In the genomic region with DNA sequence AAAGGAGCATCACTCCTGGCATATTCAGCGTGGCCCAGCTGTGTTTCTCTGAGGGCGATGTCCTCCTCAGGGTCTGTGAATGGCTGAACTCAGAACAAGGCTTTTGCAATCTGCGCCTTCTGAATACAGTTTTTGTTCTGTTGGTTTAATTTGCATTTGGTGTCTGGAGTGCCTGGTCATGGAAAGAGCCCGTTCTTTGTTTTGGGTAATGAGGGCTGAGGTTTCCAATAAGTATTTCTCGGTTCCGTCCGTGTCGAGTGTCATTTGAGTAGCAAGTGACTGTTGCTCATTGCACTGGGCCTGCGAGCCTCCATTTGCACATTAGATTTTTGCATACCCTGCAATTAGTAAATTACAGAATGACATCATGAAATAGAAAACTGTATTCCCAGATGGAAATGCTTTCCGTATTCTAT, we compare ENCODE assay signal across 1 cellular context.
TF ChIP-seq lines count a peak whose summit lies in the region.

No MANE protein-coding gene starts in this region.

TF ChIP-seq in SK-N-SH treated with all-trans-retinoic acid at 6 μM for 48 hours, 23 proteins besides CTCF, POLR2A, EP300 and RAD21 (continued from another document):
- TF ChIP-seq, protein P1, sequence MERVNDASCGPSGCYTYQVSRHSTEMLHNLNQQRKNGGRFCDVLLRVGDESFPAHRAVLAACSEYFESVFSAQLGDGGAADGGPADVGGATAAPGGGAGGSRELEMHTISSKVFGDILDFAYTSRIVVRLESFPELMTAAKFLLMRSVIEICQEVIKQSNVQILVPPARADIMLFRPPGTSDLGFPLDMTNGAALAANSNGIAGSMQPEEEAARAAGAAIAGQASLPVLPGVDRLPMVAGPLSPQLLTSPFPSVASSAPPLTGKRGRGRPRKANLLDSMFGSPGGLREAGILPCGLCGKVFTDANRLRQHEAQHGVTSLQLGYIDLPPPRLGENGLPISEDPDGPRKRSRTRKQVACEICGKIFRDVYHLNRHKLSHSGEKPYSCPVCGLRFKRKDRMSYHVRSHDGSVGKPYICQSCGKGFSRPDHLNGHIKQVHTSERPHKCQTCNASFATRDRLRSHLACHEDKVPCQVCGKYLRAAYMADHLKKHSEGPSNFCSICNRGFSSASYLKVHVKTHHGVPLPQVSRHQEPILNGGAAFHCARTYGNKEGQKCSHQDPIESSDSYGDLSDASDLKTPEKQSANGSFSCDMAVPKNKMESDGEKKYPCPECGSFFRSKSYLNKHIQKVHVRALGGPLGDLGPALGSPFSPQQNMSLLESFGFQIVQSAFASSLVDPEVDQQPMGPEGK (CRISPR knock-in tag; IDR thresholded peaks at IDR 0.05; ENCODE audit: borderline replicate concordance), result no peak
- TF ChIP-seq ISL1 (CRISPR knock-in tag; IDR thresholded peaks at IDR 0.05), result no peak
- no peak for TF ChIP-seq ZC3H10 (CRISPR knock-in tag; IDR thresholded peaks at IDR 0.05)
- no peak for TF ChIP-seq ZNF565 (CRISPR knock-in tag; conservative IDR thresholded peaks at IDR 0.05; ENCODE audit: low read depth)
- TF ChIP-seq ZFP30 (CRISPR knock-in tag; IDR thresholded peaks at IDR 0.05), result no peak
- no peak for TF ChIP-seq OSR1 (CRISPR knock-in tag; IDR thresholded peaks at IDR 0.05)
- TF ChIP-seq TOX (CRISPR knock-in tag; IDR thresholded peaks at IDR 0.05; ENCODE audit: borderline replicate concordance), result no peak
- TF ChIP-seq, protein P2, sequence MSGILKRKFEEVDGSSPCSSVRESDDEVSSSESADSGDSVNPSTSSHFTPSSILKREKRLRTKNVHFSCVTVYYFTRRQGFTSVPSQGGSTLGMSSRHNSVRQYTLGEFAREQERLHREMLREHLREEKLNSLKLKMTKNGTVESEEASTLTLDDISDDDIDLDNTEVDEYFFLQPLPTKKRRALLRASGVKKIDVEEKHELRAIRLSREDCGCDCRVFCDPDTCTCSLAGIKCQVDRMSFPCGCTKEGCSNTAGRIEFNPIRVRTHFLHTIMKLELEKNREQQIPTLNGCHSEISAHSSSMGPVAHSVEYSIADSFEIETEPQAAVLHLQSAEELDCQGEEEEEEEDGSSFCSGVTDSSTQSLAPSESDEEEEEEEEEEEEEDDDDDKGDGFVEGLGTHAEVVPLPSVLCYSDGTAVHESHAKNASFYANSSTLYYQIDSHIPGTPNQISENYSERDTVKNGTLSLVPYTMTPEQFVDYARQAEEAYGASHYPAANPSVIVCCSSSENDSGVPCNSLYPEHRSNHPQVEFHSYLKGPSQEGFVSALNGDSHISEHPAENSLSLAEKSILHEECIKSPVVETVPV (CRISPR knock-in tag; IDR thresholded peaks at IDR 0.05), result no peak
- no peak for TF ChIP-seq RARB (CRISPR knock-in tag; IDR thresholded peaks at IDR 0.05)
- TF ChIP-seq, protein P3, sequence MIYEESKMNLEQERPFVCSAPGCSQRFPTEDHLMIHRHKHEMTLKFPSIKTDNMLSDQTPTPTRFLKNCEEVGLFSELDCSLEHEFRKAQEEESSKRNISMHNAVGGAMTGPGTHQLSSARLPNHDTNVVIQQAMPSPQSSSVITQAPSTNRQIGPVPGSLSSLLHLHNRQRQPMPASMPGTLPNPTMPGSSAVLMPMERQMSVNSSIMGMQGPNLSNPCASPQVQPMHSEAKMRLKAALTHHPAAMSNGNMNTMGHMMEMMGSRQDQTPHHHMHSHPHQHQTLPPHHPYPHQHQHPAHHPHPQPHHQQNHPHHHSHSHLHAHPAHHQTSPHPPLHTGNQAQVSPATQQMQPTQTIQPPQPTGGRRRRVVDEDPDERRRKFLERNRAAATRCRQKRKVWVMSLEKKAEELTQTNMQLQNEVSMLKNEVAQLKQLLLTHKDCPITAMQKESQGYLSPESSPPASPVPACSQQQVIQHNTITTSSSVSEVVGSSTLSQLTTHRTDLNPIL (CRISPR knock-in tag; IDR thresholded peaks at IDR 0.05; ENCODE audit: low read depth), result no peak
- TF ChIP-seq ZNF70 (CRISPR knock-in tag; IDR thresholded peaks at IDR 0.05), result no peak
- no peak for TF ChIP-seq TCF4 (CRISPR knock-in tag; IDR thresholded peaks at IDR 0.05; ENCODE audit: borderline replicate concordance)
- TF ChIP-seq PPARA (CRISPR knock-in tag; IDR thresholded peaks at IDR 0.05; ENCODE audit: borderline replicate concordance), result no peak
- TF ChIP-seq, protein P4, sequence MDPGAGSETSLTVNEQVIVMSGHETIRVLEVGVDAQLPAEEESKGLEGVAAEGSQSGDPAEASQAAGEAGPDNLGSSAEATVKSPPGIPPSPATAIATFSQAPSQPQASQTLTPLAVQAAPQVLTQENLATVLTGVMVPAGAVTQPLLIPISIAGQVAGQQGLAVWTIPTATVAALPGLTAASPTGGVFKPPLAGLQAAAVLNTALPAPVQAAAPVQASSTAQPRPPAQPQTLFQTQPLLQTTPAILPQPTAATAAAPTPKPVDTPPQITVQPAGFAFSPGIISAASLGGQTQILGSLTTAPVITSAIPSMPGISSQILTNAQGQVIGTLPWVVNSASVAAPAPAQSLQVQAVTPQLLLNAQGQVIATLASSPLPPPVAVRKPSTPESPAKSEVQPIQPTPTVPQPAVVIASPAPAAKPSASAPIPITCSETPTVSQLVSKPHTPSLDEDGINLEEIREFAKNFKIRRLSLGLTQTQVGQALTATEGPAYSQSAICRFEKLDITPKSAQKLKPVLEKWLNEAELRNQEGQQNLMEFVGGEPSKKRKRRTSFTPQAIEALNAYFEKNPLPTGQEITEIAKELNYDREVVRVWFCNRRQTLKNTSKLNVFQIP (CRISPR knock-in tag; IDR thresholded peaks at IDR 0.05; ENCODE audit: borderline replicate concordance, low read depth), result no peak
TF ChIP-seq in SK-N-SH treated with all-trans-retinoic acid at 6 μM for 48 hours: peak in this region for 0.
